In genomic region chr6:110537208-110538123, GRCh38 we compare ENCODE assay signal across 1 cellular context.
TF ChIP-seq lines count a peak whose summit lies in the region.

No MANE protein-coding gene starts in this region.

TF ChIP-seq in SK-N-SH treated with all-trans-retinoic acid at 6 μM for 48 hours, 23 proteins besides CTCF, POLR2A, EP300 and RAD21 (continued from another document):
- TF ChIP-seq PATZ1 (CRISPR knock-in tag; IDR thresholded peaks at IDR 0.05; ENCODE audit: borderline replicate concordance), result no peak
- TF ChIP-seq ZFP3 (CRISPR knock-in tag; IDR thresholded peaks at IDR 0.05), result no peak
- TF ChIP-seq ZC3H10 (CRISPR knock-in tag; IDR thresholded peaks at IDR 0.05), result 0 out of 2 replicates have a peak, but pooled peaks have one; percentile 18
- TF ChIP-seq CSDC2 (CRISPR knock-in tag; IDR thresholded peaks at IDR 0.05), result no peak
- TF ChIP-seq ZNF70 (CRISPR knock-in tag; IDR thresholded peaks at IDR 0.05), result no peak
- 0 out of 2 replicates have a peak, but pooled peaks have one; percentile 43 for TF ChIP-seq CREB5 (CRISPR knock-in tag; IDR thresholded peaks at IDR 0.05; ENCODE audit: low read depth)
- TF ChIP-seq BACH2 (CRISPR knock-in tag; IDR thresholded peaks at IDR 0.05; ENCODE audit: borderline replicate concordance), result no peak
- no peak for TF ChIP-seq ZNF8 (CRISPR knock-in tag; IDR thresholded peaks at IDR 0.05)
- no peak for TF ChIP-seq TCF4 (CRISPR knock-in tag; IDR thresholded peaks at IDR 0.05; ENCODE audit: borderline replicate concordance)
- no peak for TF ChIP-seq SNAI2 (CRISPR knock-in tag; IDR thresholded peaks at IDR 0.05)
